In the genomic region with DNA sequence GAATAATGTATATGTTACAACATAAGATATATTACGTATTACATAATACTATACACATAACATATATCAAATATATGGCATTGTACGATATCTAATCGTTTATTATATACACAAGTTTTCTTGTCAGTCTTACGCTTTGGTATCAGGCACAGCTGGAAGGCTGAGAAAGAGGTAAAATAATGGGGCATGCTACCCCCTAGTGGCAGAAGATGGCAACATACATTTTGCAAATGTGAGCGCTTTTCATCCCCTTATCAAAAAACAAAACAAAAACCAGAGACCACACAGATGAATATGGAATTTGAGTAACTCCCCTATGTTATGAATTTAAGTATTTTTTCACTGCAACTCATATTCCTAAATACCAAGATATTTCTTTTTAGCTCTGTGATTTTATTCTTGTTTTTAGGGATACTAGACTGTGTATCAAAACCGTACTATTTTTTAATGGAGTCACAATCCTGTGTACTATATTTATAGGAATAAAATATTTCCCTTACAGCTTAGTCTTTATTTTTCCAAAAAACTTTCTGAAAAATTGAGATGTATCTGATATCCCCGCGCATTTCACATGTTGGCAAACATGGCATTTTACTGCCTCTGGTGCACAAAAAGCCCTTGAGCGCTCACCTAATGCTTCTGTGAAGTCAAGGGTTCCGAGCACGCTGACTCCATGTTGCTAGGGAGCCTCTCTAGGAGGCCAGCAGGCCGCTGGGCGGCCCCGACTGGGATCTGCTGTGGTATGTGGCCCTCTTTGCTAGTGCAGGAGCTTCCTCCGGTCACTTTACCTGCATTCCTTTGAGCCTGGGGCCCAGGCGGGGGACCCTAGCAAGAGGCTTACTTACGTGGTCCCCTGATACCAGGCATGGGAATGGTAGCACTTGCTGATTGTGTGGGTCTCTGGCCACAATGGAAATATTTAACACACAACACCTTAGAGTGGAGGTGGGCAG, we compare ENCODE assay signal across 8 cellular contexts.
DNase-seq lines count a peak whose midpoint lies in the region; ATAC-seq, FAIRE-seq and TF ChIP-seq lines count a peak whose summit lies in the region.

No MANE protein-coding gene starts in this region.

- FAIRE-seq in islet of Langerhans (lab: Jason Lieb, UNC) = peak; percentile 93

- intact Hi-C loops in CD4-positive, alpha-beta T cell (cut with DNase I, micrococcal nuclease) = loop anchor here in 1 of 2 experiments (2.0 kb wide), 1 partner anchor 149 kb away; no protein-coding TSS in a partner anchor

- no peak overlapping the region for H3K27ac Mint-ChIP-seq in CD4-positive, alpha-beta T cell

- H3K27ac ChIP-seq in CD4-positive, alpha-beta T cell (ENCODE audit: low read depth, low read length) = no peak overlapping the region
- no peak overlapping the region for H3K27ac ChIP-seq in HUES64 (ENCODE audit: low read depth, low read length)

- no peak overlapping the region for H3K4me3 ChIP-seq in HUES64 (ENCODE audit: low read length)

- 74% methylated on average over 12 of the region's 17 CpGs for WGBS in HUES64

- peaks cover 11% of the 10 kb centered on the region for H3K4me1 Mint-ChIP-seq in CD4-positive, alpha-beta T cell (ENCODE audit: low read depth)

- H3K9ac ChIP-seq in HUES64 (ENCODE audit: low read depth, low read length) = 0 out of 2 replicates have a peak overlapping the region, but pooled peaks have one; percentile 4

- H3K36me3 ChIP-seq in HUES64 (ENCODE audit: insufficient read depth, low read length) = no peaks in the 10 kb centered on the region

- ATAC-seq in CD4-positive, alpha-beta T cell (ENCODE audit: poor library complexity) = no peak
- peak; percentile 49 for ATAC-seq in GM18867 (IDR thresholded peaks at IDR 0.05; ENCODE audit: unreplicated experiment)
- no peak for ATAC-seq in GM19452 (IDR thresholded peaks at IDR 0.05; ENCODE audit: unreplicated experiment)

- CTCF ChIA-PET in CD4-positive, alpha-beta T cell (lab: Charles Lee) = interaction anchor here (0.9 kb wide), 1 partner anchor 15 kb away, joined by 3 read pairs; no protein-coding TSS in a partner anchor

- no peaks in the 10 kb centered on the region for H3K9me3 ChIP-seq in CD4-positive, alpha-beta T cell (ENCODE audit: control insufficient read depth, low read length)
- H3K9me3 ChIP-seq in HUES64 (ENCODE audit: insufficient read depth, low read depth, low read length) = no peaks in the 10 kb centered on the region

- no peaks in the 10 kb centered on the region for H3K9me3 Mint-ChIP-seq in CD4-positive, alpha-beta T cell

- peak in 4 of 10 experiments; percentile 4 to 25 (median 6) for DNase-seq in CD4-positive, alpha-beta T cell
- peak; percentile 50 for DNase-seq in RPMI8226
- peak; percentile 20 for DNase-seq in brain pericyte (ENCODE audit: low read depth, low spot score)
- peak; percentile 7 to 11 for DNase-seq in stimulated activated CD4-positive, alpha-beta T cell treated with anti-CD3 and anti-CD28 coated beads, Interleukin-4, amount 100 ng/mL, for 4 hours

- peak; percentile 74 for TF ChIP-seq CTCF in CD4-positive, alpha-beta T cell (IDR thresholded peaks at IDR 0.05)

- no peak overlapping the region for H3K4me3 Mint-ChIP-seq in CD4-positive, alpha-beta T cell

- H3K36me3 Mint-ChIP-seq in CD4-positive, alpha-beta T cell (ENCODE audit: low read depth) = no peaks in the 10 kb centered on the region

- H3K27me3 ChIP-seq in CD4-positive, alpha-beta T cell (ENCODE audit: control insufficient read depth, insufficient read depth, low read length) = peaks cover 7% of the 10 kb centered on the region
- no peaks in the 10 kb centered on the region for H3K27me3 ChIP-seq in HUES64 (ENCODE audit: insufficient read depth, low read length)

- POLR2A ChIA-PET in CD4-positive, alpha-beta T cell (lab: Charles Lee) = no interaction called here

- H3K27me3 Mint-ChIP-seq in CD4-positive, alpha-beta T cell = peaks cover 56% of the 10 kb centered on the region

- peaks cover 21% of the 10 kb centered on the region for H3K4me1 ChIP-seq in HUES64 (ENCODE audit: insufficient read depth, low read length)
